1 cellular context compared by ENCODE assay signal in genomic region chr1:229344139-229344538, GRCh38.
TF ChIP-seq lines count a peak whose summit lies in the region.

No MANE protein-coding gene starts in this region.

TF ChIP-seq in HepG2, 621 proteins besides CTCF, POLR2A, EP300 and RAD21 (continued from another document):
- no peak for TF ChIP-seq DMTF1 (CRISPR knock-in tag; IDR thresholded peaks at IDR 0.05)
- no peak for TF ChIP-seq HNRNPL (IDR thresholded peaks at IDR 0.05; ENCODE audit: low read depth, low read length)
- no peak for TF ChIP-seq ZNF710 (CRISPR knock-in tag; IDR thresholded peaks at IDR 0.05; ENCODE audit: borderline replicate concordance)
- no peak for TF ChIP-seq ZNF772 (CRISPR knock-in tag; IDR thresholded peaks at IDR 0.05)
- no peak for TF ChIP-seq ZNF501 (CRISPR knock-in tag; IDR thresholded peaks at IDR 0.05)
- no peak for TF ChIP-seq ZNF792 (CRISPR knock-in tag; IDR thresholded peaks at IDR 0.05)
- TF ChIP-seq ATAD3A (CRISPR knock-in tag; IDR thresholded peaks at IDR 0.05): no peak
- no peak for TF ChIP-seq TCF7L2 (IDR thresholded peaks at IDR 0.05; ENCODE audit: low read depth, low read length)
- no peak for TF ChIP-seq ZNF260 (CRISPR knock-in tag; IDR thresholded peaks at IDR 0.05; ENCODE audit: borderline replicate concordance, low read depth)
- no peak for TF ChIP-seq PRDM15 (CRISPR knock-in tag; IDR thresholded peaks at IDR 0.05)
- TF ChIP-seq AGO1 (IDR thresholded peaks at IDR 0.05; ENCODE audit: low read depth, low read length, poor library complexity, severe bottlenecking): no peak
- TF ChIP-seq SSRP1 (CRISPR knock-in tag; IDR thresholded peaks at IDR 0.05): no peak
- no peak for TF ChIP-seq HES4 (CRISPR knock-in tag; IDR thresholded peaks at IDR 0.05; ENCODE audit: borderline replicate concordance)
- no peak for TF ChIP-seq RXRA (CRISPR knock-in tag; IDR thresholded peaks at IDR 0.05)
